ENCODE assay signal across 15 cellular contexts in the genomic region with DNA sequence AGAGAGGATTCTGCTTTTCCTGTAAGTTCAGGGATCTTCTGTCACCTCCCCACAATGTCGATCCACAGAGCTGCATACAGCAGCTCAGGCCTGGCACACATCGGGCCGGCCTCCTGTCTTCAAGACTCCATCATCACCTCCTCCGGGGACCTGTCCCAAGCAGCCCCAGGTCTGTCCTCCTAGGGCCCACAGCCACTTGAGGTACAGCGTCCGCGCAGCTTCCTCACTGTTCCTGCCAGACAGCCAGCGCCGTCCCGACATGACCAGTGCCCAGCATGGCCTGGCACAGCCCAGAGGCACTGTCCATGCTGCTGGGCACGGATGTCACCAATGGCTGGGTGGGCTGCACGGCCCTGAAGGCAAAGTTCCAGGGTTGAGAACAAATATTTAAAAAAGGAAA.
"Had no signal": no experiment of that assay in that cellular context is flagged by ENCODE, and none has a peak within 500 bp of the region (broad histone marks: within the 10 kb centered on the region; RNA-seq: fewer than 3 reads in every experiment).

No MANE protein-coding gene starts in this region.

- H2AFZ ChIP-seq: parathyroid adenoma had no signal

- H3K27ac Mint-ChIP-seq: activated CD4-positive, alpha-beta T cell treated with anti-CD3 and anti-CD28 coated beads, Interleukin-2, amount 10 ng/mL, durations not matched to agents 24 days and 14 days; activated T-helper 17 cell treated with anti-CD3 and anti-CD28 coated beads, Interleukin-2, amount 50 U/mL, for 72 hours; naive B cell; T-helper 1 cell treated with Interleukin-12 subunit alpha and Interleukin-12 subunit beta and Interleukin-4 antibody, amounts not matched to agents 30 μg/mL and 1 μg/mL, for 36 hours had no signal

- H3K9me3 ChIP-seq: body of pancreas, uterus had no signal

- DNase-seq: activated CD4-positive, alpha-beta T cell treated with anti-CD3 and anti-CD28 coated beads, Interleukin-2, amount 10 ng/mL, durations not matched to agents 24 days and 14 days; activated naive CD4-positive, alpha-beta T cell; activated T-cell treated with anti-CD3 and anti-CD28 coated beads, Interleukin-2, amount 50 U/mL, for 1 hour; heart left ventricle; kidney; left ventricle myocardium superior; naive B cell; retina; stimulated activated naive CD4-positive, alpha-beta T cell; uterus had no signal

- H3K4me1 Mint-ChIP-seq: activated CD4-positive, alpha-beta T cell treated with anti-CD3 and anti-CD28 coated beads, Interleukin-2, amount 10 ng/mL, durations not matched to agents 24 days and 14 days; activated T-helper 17 cell treated with anti-CD3 and anti-CD28 coated beads, Interleukin-2, amount 50 U/mL, for 72 hours; naive B cell had no signal

- H3K4me3 ChIP-seq: body of pancreas, gastroesophageal sphincter, heart left ventricle, uterus had no signal

- H3K27me3 Mint-ChIP-seq: activated CD4-positive, alpha-beta T cell treated with anti-CD3 and anti-CD28 coated beads, Interleukin-2, amount 10 ng/mL, durations not matched to agents 24 days and 14 days had no signal

- H3K4me1 ChIP-seq: body of pancreas, gastroesophageal sphincter, parathyroid adenoma, uterus had no signal

- H3K27ac ChIP-seq: body of pancreas, gastroesophageal sphincter, heart left ventricle, parathyroid adenoma, uterus had no signal

- H3K4me3 Mint-ChIP-seq: activated CD4-positive, alpha-beta T cell treated with anti-CD3 and anti-CD28 coated beads, Interleukin-2, amount 10 ng/mL, durations not matched to agents 24 days and 14 days; activated T-helper 17 cell treated with anti-CD3 and anti-CD28 coated beads, Interleukin-2, amount 50 U/mL, for 72 hours; naive B cell; T-helper 1 cell treated with Interleukin-12 subunit alpha and Interleukin-12 subunit beta and Interleukin-4 antibody, amounts not matched to agents 30 μg/mL and 1 μg/mL, for 36 hours had no signal

- H3K27me3 ChIP-seq: body of pancreas, uterus had no signal

- H3K36me3 ChIP-seq: gastroesophageal sphincter, heart left ventricle, uterus had no signal

- H3K9ac ChIP-seq: parathyroid adenoma had no signal

- ATAC-seq: activated T-helper 17 cell treated with anti-CD3 and anti-CD28 coated beads, Interleukin-2, amount 50 U/mL, for 72 hours; body of pancreas; gastroesophageal sphincter had no signal

- H3K79me2 ChIP-seq: parathyroid adenoma had no signal
